Comparison of ENCODE assay signal across 1 cellular context in the genomic region with DNA sequence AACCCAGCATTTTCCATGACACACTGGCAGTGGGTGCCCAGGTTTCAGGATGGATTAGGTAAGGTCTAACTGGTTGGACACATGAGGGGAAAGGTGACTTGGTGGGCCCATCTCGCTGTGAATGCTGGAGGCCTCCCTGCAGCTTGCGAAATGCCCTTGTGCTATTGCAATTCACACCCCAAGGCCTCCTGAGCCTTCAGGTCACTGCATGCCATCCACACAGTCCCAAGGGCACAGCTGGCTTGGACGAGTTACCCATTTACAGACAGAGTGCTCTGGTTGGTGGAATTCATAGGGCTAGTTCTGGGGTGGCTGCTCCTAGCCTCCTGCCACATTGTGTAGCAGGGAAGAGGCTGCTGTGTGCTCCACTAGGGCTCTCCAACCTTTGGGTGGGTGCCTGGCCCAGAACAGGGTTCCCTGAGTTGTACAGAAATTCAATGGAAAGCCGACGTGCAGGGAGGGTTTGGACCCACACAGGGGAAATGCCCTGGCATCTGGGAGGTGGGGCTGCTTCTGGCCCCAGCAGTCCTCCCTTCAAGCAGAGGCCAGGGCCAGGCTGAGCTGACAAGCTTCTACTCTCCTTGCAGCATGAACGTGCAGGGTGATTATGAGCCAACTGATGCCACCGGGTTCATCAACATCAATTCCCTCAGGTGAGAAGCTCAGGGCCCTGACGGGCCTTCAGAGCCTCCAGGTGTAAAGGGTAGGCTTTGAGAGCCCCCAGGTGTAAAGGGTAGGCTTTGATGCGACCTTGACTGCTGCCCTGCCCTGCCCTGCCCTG.
TF ChIP-seq lines count a peak whose summit lies in the region.

No MANE protein-coding gene starts in this region.

TF ChIP-seq in HepG2, 621 proteins besides CTCF, POLR2A, EP300 and RAD21 (continued from another document and continues in another):
- TF ChIP-seq AHDC1 (CRISPR knock-in tag; IDR thresholded peaks at IDR 0.05; ENCODE audit: borderline replicate concordance) (no peak; the same call in 1 of the 2 replicates), ZNF30 (CRISPR knock-in tag; IDR thresholded peaks at IDR 0.05) (no peak), RORA (CRISPR knock-in tag; IDR thresholded peaks at IDR 0.05) (no peak), FOXK1 (CRISPR knock-in tag; IDR thresholded peaks at IDR 0.05; ENCODE audit: borderline replicate concordance, low read depth) (peak; percentile 74; the same call in 1 of the 2 replicates), SAFB2 (CRISPR knock-in tag; IDR thresholded peaks at IDR 0.05; ENCODE audit: borderline replicate concordance, low read depth) (0 out of 2 replicates have a peak, but pooled peaks have one; percentile 68), ZBTB38 (CRISPR knock-in tag; IDR thresholded peaks at IDR 0.05) (peak; percentile 72), U2AF2 (IDR thresholded peaks at IDR 0.05; ENCODE audit: low read depth, low read length) (no peak), MXI1 (IDR thresholded peaks at IDR 0.05; ENCODE audit: borderline replicate concordance, low read depth, low read length) (peak; percentile 81; the same call in 1 of the 3 replicates), REST (IDR thresholded peaks at IDR 0.05; ENCODE audit: borderline replicate concordance in 1 of 2, low read depth in 1 of 2, low read length in 2 of 2) (no peak), ZNF777 (CRISPR knock-in tag; IDR thresholded peaks at IDR 0.05) (0 out of 2 replicates have a peak, but pooled peaks have one; percentile 11), PREB (CRISPR knock-in tag; IDR thresholded peaks at IDR 0.05) (no peak), HOXA3 (CRISPR knock-in tag; IDR thresholded peaks at IDR 0.05) (peak; percentile 89), HOXD1 (CRISPR knock-in tag; IDR thresholded peaks at IDR 0.05) (peak; percentile 85; the same call in 1 of the 2 replicates), ZNF558 (CRISPR knock-in tag; IDR thresholded peaks at IDR 0.05; ENCODE audit: borderline replicate concordance) (peak; percentile 66; the same call in 1 of the 2 replicates), UBTF (CRISPR knock-in tag; IDR thresholded peaks at IDR 0.05) (peak; percentile 33; the same call in 1 of the 2 replicates), MXD4 (CRISPR knock-in tag; IDR thresholded peaks at IDR 0.05) (peak; percentile 92), TSC22D2 (CRISPR knock-in tag; IDR thresholded peaks at IDR 0.05; ENCODE audit: borderline replicate concordance) (0 out of 2 replicates have a peak, but pooled peaks have one; percentile 80), ATRX (CRISPR knock-in tag; IDR thresholded peaks at IDR 0.05; ENCODE audit: borderline replicate concordance) (no peak), ZNF75D (CRISPR knock-in tag; IDR thresholded peaks at IDR 0.05; ENCODE audit: borderline replicate concordance) (no peak), ZNF564 (CRISPR knock-in tag; IDR thresholded peaks at IDR 0.05) (0 out of 2 replicates have a peak, but pooled peaks have one; percentile 40), KDM2A (CRISPR knock-in tag; IDR thresholded peaks at IDR 0.05; ENCODE audit: borderline replicate concordance, low read depth) (peak; percentile 60; the same call in 1 of the 2 replicates), ZNF709 (CRISPR knock-in tag; IDR thresholded peaks at IDR 0.05) (no peak), JUND (CRISPR knock-in tag; IDR thresholded peaks at IDR 0.05) (peak; percentile 60), DRAP1 (CRISPR knock-in tag; IDR thresholded peaks at IDR 0.05) (peak; percentile 91), NAIF1 (CRISPR knock-in tag; IDR thresholded peaks at IDR 0.05; ENCODE audit: borderline replicate concordance) (no peak), ZNF678 (CRISPR knock-in tag; IDR thresholded peaks at IDR 0.05) (peak; percentile 58), ZNF367 (CRISPR knock-in tag; IDR thresholded peaks at IDR 0.05; ENCODE audit: borderline replicate concordance) (no peak), ZEB1 (IDR thresholded peaks at IDR 0.05; ENCODE audit: insufficient replicate concordance, low read depth) (no peak), ATF5 (CRISPR knock-in tag; IDR thresholded peaks at IDR 0.05; ENCODE audit: low read depth) (no peak), IRF2 (CRISPR knock-in tag; IDR thresholded peaks at IDR 0.05) (peak; percentile 95), ZNF326 (CRISPR knock-in tag; IDR thresholded peaks at IDR 0.05; ENCODE audit: borderline replicate concordance) (no peak), ZNF543 (CRISPR knock-in tag; IDR thresholded peaks at IDR 0.05) (peak; percentile 91), SRSF4 (IDR thresholded peaks at IDR 0.05; ENCODE audit: low read depth, low read length, poor library complexity, severe bottlenecking) (no peak), ZNF281 (CRISPR knock-in tag; IDR thresholded peaks at IDR 0.05; ENCODE audit: borderline replicate concordance) (peak; percentile 52; the same call in 1 of the 2 replicates), PHF5A (CRISPR knock-in tag; IDR thresholded peaks at IDR 0.05; ENCODE audit: low read depth, unreplicated experiment) (peak; percentile 54)
- TF ChIP-seq, protein P1, sequence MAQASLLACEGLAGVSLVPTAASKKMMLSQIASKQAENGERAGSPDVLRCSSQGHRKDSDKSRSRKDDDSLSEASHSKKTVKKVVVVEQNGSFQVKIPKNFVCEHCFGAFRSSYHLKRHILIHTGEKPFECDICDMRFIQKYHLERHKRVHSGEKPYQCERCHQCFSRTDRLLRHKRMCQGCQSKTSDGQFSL (CRISPR knock-in tag; IDR thresholded peaks at IDR 0.05): 0 out of 2 replicates have a peak, but pooled peaks have one; percentile 35
